ENCODE assay signal across 10 cellular contexts in genomic region chr14:64952598-64953309, GRCh38. TPM values are rescaled to one million over a fixed set of nuclear protein-coding genes. Genes with fewer than 3 reads are reported as not detected.
DNase-seq lines count a peak whose midpoint lies in the region; ATAC-seq and TF ChIP-seq lines count a peak whose summit lies in the region.
"Had no signal": no experiment of that assay in that cellular context is flagged by ENCODE, and none has a peak within 500 bp of the region (broad histone marks: within the 10 kb centered on the region; RNA-seq: fewer than 3 reads in every experiment).

No MANE protein-coding gene starts in this region.

- H2AFZ ChIP-seq in hepatocyte, result no peak overlapping the region

- no peaks in the 10 kb centered on the region for H3K9me3 Mint-ChIP-seq in activated CD4-positive, alpha-beta T cell treated with anti-CD3 and anti-CD28 coated beads for 36 hours (ENCODE audit: low read depth)
- H3K9me3 Mint-ChIP-seq in activated B cell treated with CpG ODN at 0.5 μM for 24 hours, result no peaks in the 10 kb centered on the region
- H3K9me3 Mint-ChIP-seq in stimulated activated memory B cell treated with anti-CD40 and anti-IgM and Interleukin-4, amounts not matched to agents 10 μg/mL and 1 μg/mL and 100 μg/mL, for 72 hours, result no peaks in the 10 kb centered on the region
- no peaks in the 10 kb centered on the region for H3K9me3 Mint-ChIP-seq in natural killer cell treated with Interleukin-12 subunit alpha and Interleukin-12 subunit beta and Interleukin-15 and Interleukin-18, amount 100 ng/mL, for 72 hours

- no peaks in the 10 kb centered on the region for H3K27me3 Mint-ChIP-seq in activated CD4-positive, alpha-beta T cell treated with anti-CD3 and anti-CD28 coated beads for 36 hours
- H3K27me3 Mint-ChIP-seq in activated B cell treated with CpG ODN at 0.5 μM for 24 hours, result no peaks in the 10 kb centered on the region
- H3K27me3 Mint-ChIP-seq in stimulated activated memory B cell treated with anti-CD40 and anti-IgM and Interleukin-4, amounts not matched to agents 10 μg/mL and 1 μg/mL and 100 μg/mL, for 72 hours, result no peaks in the 10 kb centered on the region
- H3K27me3 Mint-ChIP-seq in natural killer cell treated with Interleukin-12 subunit alpha and Interleukin-12 subunit beta and Interleukin-15 and Interleukin-18, amount 100 ng/mL, for 72 hours, result no peaks in the 10 kb centered on the region

- H3K27ac ChIP-seq in hepatocyte, result no peak overlapping the region

- no peaks in the 10 kb centered on the region for H3K36me3 ChIP-seq in hepatocyte (replicated peaks; ENCODE audit: insufficient read depth, low read depth)

- ATAC-seq in activated CD4-positive, alpha-beta T cell treated with anti-CD3 and anti-CD28 coated beads for 36 hours, result peak; percentile 69
- ATAC-seq in HG02588 (IDR thresholded peaks at IDR 0.05; ENCODE audit: unreplicated experiment), result peak; percentile 59
- ATAC-seq in activated B cell treated with CpG ODN at 0.5 μM for 24 hours (ENCODE audit: low read depth), result peak; percentile 49
- ATAC-seq in stimulated activated memory B cell treated with anti-CD40 and anti-IgM and Interleukin-4, amounts not matched to agents 10 μg/mL and 1 μg/mL and 100 μg/mL, for 72 hours, result peak; percentile 82
- ATAC-seq in natural killer cell treated with Interleukin-12 subunit alpha and Interleukin-12 subunit beta and Interleukin-15 and Interleukin-18, amount 100 ng/mL, for 72 hours, result no peak
- ATAC-seq in GM21528 (IDR thresholded peaks at IDR 0.05; ENCODE audit: low FRiP score, unreplicated experiment), result no peak

- H3K79me2 ChIP-seq in hepatocyte, result no peaks in the 10 kb centered on the region

- DNase-seq in activated CD4-positive, alpha-beta T cell treated with anti-CD3 and anti-CD28 coated beads for 36 hours, result no peak
- DNase-seq in activated CD4-positive, alpha-beta T cell treated with anti-CD3 and anti-CD28 coated beads for 4 hours, result no peak
- DNase-seq in activated B cell treated with CpG ODN at 0.5 μM for 24 hours, result no peak
- no peak for DNase-seq in natural killer cell treated with Interleukin-12 subunit alpha and Interleukin-12 subunit beta and Interleukin-15 and Interleukin-18, amount 100 ng/mL, for 72 hours (ENCODE audit: low spot score)
- no peak for DNase-seq in hepatocyte (ENCODE audit: low spot score)
- DNase-seq: NCI-H2171 had no signal

- no peak for TF ChIP-seq CTCF in activated B cell treated with CpG ODN at 0.5 μM for 24 hours (IDR thresholded peaks at IDR 0.05)
- TF ChIP-seq CTCF in hepatocyte (IDR thresholded peaks at IDR 0.05; ENCODE audit: poor library complexity), result no peak

- CTCF ChIA-PET in activated CD4-positive, alpha-beta T cell treated with anti-CD3 and anti-CD28 coated beads for 36 hours (lab: Charles Lee), result interaction anchor here (1.1 to 1.2 kb wide), 2 partner anchors 15 to 29 kb away, joined by 3 to 4 read pairs; no protein-coding TSS in a partner anchor
- CTCF ChIA-PET in activated B cell treated with CpG ODN at 0.5 μM for 24 hours (lab: Charles Lee), result no interaction called here

- no peak overlapping the region for H3K4me3 Mint-ChIP-seq in activated CD4-positive, alpha-beta T cell treated with anti-CD3 and anti-CD28 coated beads for 36 hours
- H3K4me3 Mint-ChIP-seq in activated B cell treated with CpG ODN at 0.5 μM for 24 hours, result no peak overlapping the region
- H3K4me3 Mint-ChIP-seq in stimulated activated memory B cell treated with anti-CD40 and anti-IgM and Interleukin-4, amounts not matched to agents 10 μg/mL and 1 μg/mL and 100 μg/mL, for 72 hours, result peak overlapping the region; percentile 8
- H3K4me3 Mint-ChIP-seq in natural killer cell treated with Interleukin-12 subunit alpha and Interleukin-12 subunit beta and Interleukin-15 and Interleukin-18, amount 100 ng/mL, for 72 hours, result no peak overlapping the region

- H3K4me1 Mint-ChIP-seq in activated CD4-positive, alpha-beta T cell treated with anti-CD3 and anti-CD28 coated beads for 36 hours, result peaks cover 3% of the 10 kb centered on the region
- H3K4me1 Mint-ChIP-seq in activated B cell treated with CpG ODN at 0.5 μM for 24 hours, result peaks cover 11% of the 10 kb centered on the region
- peaks cover 15% of the 10 kb centered on the region for H3K4me1 Mint-ChIP-seq in stimulated activated memory B cell treated with anti-CD40 and anti-IgM and Interleukin-4, amounts not matched to agents 10 μg/mL and 1 μg/mL and 100 μg/mL, for 72 hours
- peaks cover 0 to 10% of the 10 kb centered on the region in 2 donors for H3K4me1 Mint-ChIP-seq in natural killer cell treated with Interleukin-12 subunit alpha and Interleukin-12 subunit beta and Interleukin-15 and Interleukin-18, amount 100 ng/mL, for 72 hours (ENCODE audit: low read depth in 2 of 2)

- H4K20me1 ChIP-seq in hepatocyte (ENCODE audit: insufficient read depth, poor library complexity, severe bottlenecking), result no peaks in the 10 kb centered on the region

- H3K9me3 ChIP-seq in hepatocyte (ENCODE audit: low read depth), result no peaks in the 10 kb centered on the region

- no peak overlapping the region for H3K4me2 ChIP-seq in hepatocyte

- WGBS in hepatocyte (ENCODE audit: low lambda C conversion rate, missing lambda C conversion rate), result 83% methylated on average over 7 of the region's 7 CpGs

- H3K27ac Mint-ChIP-seq in activated CD4-positive, alpha-beta T cell treated with anti-CD3 and anti-CD28 coated beads for 36 hours, result peak overlapping the region; percentile 3
- peak overlapping the region; percentile 47 for H3K27ac Mint-ChIP-seq in activated B cell treated with CpG ODN at 0.5 μM for 24 hours
- H3K27ac Mint-ChIP-seq in stimulated activated memory B cell treated with anti-CD40 and anti-IgM and Interleukin-4, amounts not matched to agents 10 μg/mL and 1 μg/mL and 100 μg/mL, for 72 hours, result peak overlapping the region; percentile 69
- no peak overlapping the region for H3K27ac Mint-ChIP-seq in natural killer cell treated with Interleukin-12 subunit alpha and Interleukin-12 subunit beta and Interleukin-15 and Interleukin-18, amount 100 ng/mL, for 72 hours

- POLR2A ChIA-PET in activated CD4-positive, alpha-beta T cell treated with anti-CD3 and anti-CD28 coated beads for 36 hours (lab: Charles Lee), result no interaction called here
- POLR2A ChIA-PET in activated B cell treated with CpG ODN at 0.5 μM for 24 hours (lab: Charles Lee), result interaction anchor here (0.6 kb wide), 1 partner anchor 1204 kb away, joined by 6 read pairs; no protein-coding TSS in a partner anchor

- no peaks in the 10 kb centered on the region for H3K27me3 ChIP-seq in hepatocyte

- no peak overlapping the region for H3K4me3 ChIP-seq in hepatocyte

- intact Hi-C loops in activated CD4-positive, alpha-beta T cell treated with anti-CD3 and anti-CD28 coated beads for 36 hours (cut with DNase I, micrococcal nuclease), result no loop called here
- intact Hi-C loops in activated B cell treated with CpG ODN at 0.5 μM for 24 hours (cut with micrococcal nuclease), result no loop called here

- H3K9me2 ChIP-seq in hepatocyte (replicated peaks; ENCODE audit: insufficient read depth), result no peaks in the 10 kb centered on the region

- no peaks in the 10 kb centered on the region for H3K4me1 ChIP-seq in hepatocyte (ENCODE audit: insufficient read depth)

- peaks cover 13% of the 10 kb centered on the region for H3K36me3 Mint-ChIP-seq in activated CD4-positive, alpha-beta T cell treated with anti-CD3 and anti-CD28 coated beads for 36 hours (ENCODE audit: low read depth)
- H3K36me3 Mint-ChIP-seq in activated B cell treated with CpG ODN at 0.5 μM for 24 hours (ENCODE audit: low read depth), result peaks cover 8% of the 10 kb centered on the region
- peaks cover 35% of the 10 kb centered on the region for H3K36me3 Mint-ChIP-seq in stimulated activated memory B cell treated with anti-CD40 and anti-IgM and Interleukin-4, amounts not matched to agents 10 μg/mL and 1 μg/mL and 100 μg/mL, for 72 hours
- H3K36me3 Mint-ChIP-seq in natural killer cell treated with Interleukin-12 subunit alpha and Interleukin-12 subunit beta and Interleukin-15 and Interleukin-18, amount 100 ng/mL, for 72 hours, result no peaks in the 10 kb centered on the region

RNA-seq across cellular contexts. Expression of gene GPX2, which starts 10.2 kb away (rescaled TPM):
- total RNA-seq in activated CD4-positive, alpha-beta T cell treated with anti-CD3 and anti-CD28 coated beads for 36 hours, result not detected
- total RNA-seq in activated B cell treated with CpG ODN at 0.5 μM for 24 hours (not detected in 2 replicates), hepatocyte (59.8 and 88.9 TPM in 2 replicates)
- total RNA-seq in natural killer cell treated with Interleukin-12 subunit alpha and Interleukin-12 subunit beta and Interleukin-15 and Interleukin-18, amount 100 ng/mL, for 72 hours, result not detected
- polyA plus RNA-seq in hepatocyte, result 75.5 and 115 TPM in 2 replicates
- total RNA-seq: myocyte had no signal

RNA-seq across cellular contexts. Expression of gene RAB15, which starts 19.4 kb away (rescaled TPM):
- total RNA-seq in activated CD4-positive, alpha-beta T cell treated with anti-CD3 and anti-CD28 coated beads for 36 hours, result 1 to 10 TPM; 3.7 to 5.3 TPM
- 0.34 and 0.47 TPM in 2 replicates for total RNA-seq in activated B cell treated with CpG ODN at 0.5 μM for 24 hours
- total RNA-seq in natural killer cell treated with Interleukin-12 subunit alpha and Interleukin-12 subunit beta and Interleukin-15 and Interleukin-18, amount 100 ng/mL, for 72 hours, result 1 to 10 TPM; 1.8 to 2.1 TPM
- 33.8 and 34.0 TPM in 2 replicates for total RNA-seq in hepatocyte
- polyA plus RNA-seq in hepatocyte, result 38.7 and 40.6 TPM in 2 replicates

RNA-seq across cellular contexts. Expression of gene FNTB, which starts 33.9 kb away (rescaled TPM):
- 10 to 100 TPM; 18.2 to 24.9 TPM for total RNA-seq in activated CD4-positive, alpha-beta T cell treated with anti-CD3 and anti-CD28 coated beads for 36 hours
- 7.9 and 10.5 TPM in 2 replicates for total RNA-seq in activated B cell treated with CpG ODN at 0.5 μM for 24 hours
- 10 to 100 TPM; 13.4 to 30.9 TPM for total RNA-seq in natural killer cell treated with Interleukin-12 subunit alpha and Interleukin-12 subunit beta and Interleukin-15 and Interleukin-18, amount 100 ng/mL, for 72 hours
- 11.3 and 18.1 TPM in 2 replicates for total RNA-seq in hepatocyte
- polyA plus RNA-seq in hepatocyte, result 19.5 and 24.3 TPM in 2 replicates

RNA-seq across cellular contexts. Expression of gene CHURC1, which starts 38.5 kb away (rescaled TPM):
- 10 to 100 TPM; 37.6 to 66.1 TPM for total RNA-seq in activated CD4-positive, alpha-beta T cell treated with anti-CD3 and anti-CD28 coated beads for 36 hours
- 69.6 and 83.8 TPM in 2 replicates for total RNA-seq in activated B cell treated with CpG ODN at 0.5 μM for 24 hours
- total RNA-seq in natural killer cell treated with Interleukin-12 subunit alpha and Interleukin-12 subunit beta and Interleukin-15 and Interleukin-18, amount 100 ng/mL, for 72 hours, result 10 to 100 TPM; 27.8 to 38.6 TPM
- 62.4 and 71.1 TPM in 2 replicates for total RNA-seq in hepatocyte
- polyA plus RNA-seq in hepatocyte, result 134 TPM in 2 replicates

Comparison
In these comparisons a context has a peak if more than half of its experiments do, and no peak if none do; other contexts are left out.
1. ATAC-seq: peak in activated CD4-positive, alpha-beta T cell treated with anti-CD3 and anti-CD28 coated beads for 36 hours (single experiment), HG02588 (single experiment), activated B cell treated with CpG ODN at 0.5 μM for 24 hours (single experiment) and stimulated activated memory B cell treated with anti-CD40 and anti-IgM and Interleukin-4, amounts not matched to agents 10 μg/mL and 1 μg/mL and 100 μg/mL, for 72 hours (single experiment); none in natural killer cell treated with Interleukin-12 subunit alpha and Interleukin-12 subunit beta and Interleukin-15 and Interleukin-18, amount 100 ng/mL, for 72 hours (0 of 2) and GM21528 (single experiment).
2. H3K27ac Mint-ChIP-seq: peak in activated CD4-positive, alpha-beta T cell treated with anti-CD3 and anti-CD28 coated beads for 36 hours (single experiment), activated B cell treated with CpG ODN at 0.5 μM for 24 hours (single experiment) and stimulated activated memory B cell treated with anti-CD40 and anti-IgM and Interleukin-4, amounts not matched to agents 10 μg/mL and 1 μg/mL and 100 μg/mL, for 72 hours (single experiment); none in natural killer cell treated with Interleukin-12 subunit alpha and Interleukin-12 subunit beta and Interleukin-15 and Interleukin-18, amount 100 ng/mL, for 72 hours (0 of 2).
3. RNA of gene GPX2, which starts 10.2 kb away (total RNA-seq): 59.8 to 88.9 TPM in hepatocyte; not detected in activated CD4-positive, alpha-beta T cell treated with anti-CD3 and anti-CD28 coated beads for 36 hours, not detected in activated B cell treated with CpG ODN at 0.5 μM for 24 hours and not detected in natural killer cell treated with Interleukin-12 subunit alpha and Interleukin-12 subunit beta and Interleukin-15 and Interleukin-18, amount 100 ng/mL, for 72 hours; every median in the first group is over 10 times any median in the second.